In genomic region chr12:131796411-131796736, GRCh38 we compare ENCODE assay signal across 18 cellular contexts. TPM values are rescaled to one million over a fixed set of nuclear protein-coding genes. Genes with fewer than 3 reads are reported as not detected.
DNase-seq lines count a peak whose midpoint lies in the region; ATAC-seq, FAIRE-seq and TF ChIP-seq lines count a peak whose summit lies in the region.
"Had no signal": no experiment of that assay in that cellular context is flagged by ENCODE, and none has a peak within 500 bp of the region (broad histone marks: within the 10 kb centered on the region; RNA-seq: fewer than 3 reads in every experiment).

No MANE protein-coding gene starts in this region.

- no peak overlapping the region for H2BK15ac ChIP-seq in H1 (ENCODE audit: low read length)

- FAIRE-seq in H1 (lab: Jason Lieb, UNC) = no peak

- no peak overlapping the region for H4K8ac ChIP-seq in H1 (ENCODE audit: extremely low read depth, insufficient read depth, low read length)

- H3K79me2 ChIP-seq in H1 (ENCODE audit: control insufficient read depth in 1 of 2, insufficient read depth in 2 of 2, low read length in 2 of 2) = no peaks in the 10 kb centered on the region
- H3K79me2 ChIP-seq in neural progenitor cell (ENCODE audit: low read depth) = no peaks in the 10 kb centered on the region

- H3K27ac Mint-ChIP-seq in neural progenitor cell = peak overlapping the region; percentile 79

- H3K4ac ChIP-seq in H1 (replicated peaks; ENCODE audit: insufficient read length, low read depth, low read length) = peak overlapping the region; percentile 6

- H2BK120ac ChIP-seq in H1 (replicated peaks; ENCODE audit: low read depth, low read length) = no peak overlapping the region

- H3K9ac ChIP-seq in BLaER1 treated with 17β-estradiol and CSF1 and Interleukin-3, amounts not matched to agents 10 nM and 100 nM = peak overlapping the region in 5 of 11 experiments; percentile 11 to 56 (median 41); a peak in 4 of 22 replicates
- H3K9ac ChIP-seq in HUES64 (ENCODE audit: low read depth, low read length) (no peak overlapping the region), H1 (replicated peaks in 1 of 4; ENCODE audit: extremely low read depth in 1 of 4, low read depth in 3 of 4, low read length in 3 of 4) (no peak overlapping the region), neural progenitor cell (no peak overlapping the region)

- CTCF ChIA-PET in H1 (lab: Charles Lee; ENCODE audit: partially characterized antibody) = interaction anchor here (0.9 to 3.0 kb wide), 14 partner anchors 10 to 898 kb away, joined by 3 to 24 read pairs (median 4); no protein-coding TSS in a partner anchor

- 0 out of 2 replicates have a peak overlapping the region, but pooled peaks have one; percentile 71 for H2BK12ac ChIP-seq in H1 (ENCODE audit: low read depth, low read length)

- H4K91ac ChIP-seq in H1 (replicated peaks; ENCODE audit: insufficient read length, low read length) = peak overlapping the region; percentile 69

- H3K4me1 Mint-ChIP-seq in neural progenitor cell = peaks cover 6% of the 10 kb centered on the region

- H3K27me3 Mint-ChIP-seq in neural progenitor cell (ENCODE audit: insufficient read depth, low read depth) = peaks cover 2% of the 10 kb centered on the region
- H3K27me3 Mint-ChIP-seq: CD4-positive, alpha-beta memory T cell had no signal

- peaks cover 45 to 81% (median 68%) of the 10 kb centered on the region in 11 experiments for H3K36me3 ChIP-seq in BLaER1 treated with 17β-estradiol and CSF1 and Interleukin-3, amounts not matched to agents 10 nM and 100 nM
- H3K36me3 ChIP-seq in HUES64 (ENCODE audit: insufficient read depth, low read length) (peaks cover 27% of the 10 kb centered on the region), H1 (ENCODE audit: control insufficient read depth in 2 of 4, insufficient read depth in 4 of 4, low read length in 3 of 4) (peaks cover 2 to 16% (median 13%) of the 10 kb centered on the region in 4 experiments; a peak in 7 of 8 replicates), neural progenitor cell (no peaks in the 10 kb centered on the region)

- TF ChIP-seq EP300 in H1 (IDR thresholded peaks at IDR 0.05; ENCODE audit: borderline replicate concordance in 1 of 2, low read depth in 2 of 2, low read length in 2 of 2) = no peak

- no peak overlapping the region for H3K14ac ChIP-seq in H1 (ENCODE audit: insufficient read length)

- TF ChIP-seq CTCF in H1 (IDR thresholded peaks at IDR 0.05; ENCODE audit: control extremely low read depth in 1 of 3, insufficient read depth in 1 of 3, low read depth in 1 of 3, low read length in 3 of 3) = no peak
- TF ChIP-seq CTCF in neural progenitor cell (IDR thresholded peaks at IDR 0.05) = no peak
- TF ChIP-seq CTCF in omental fat pad (IDR thresholded peaks at IDR 0.05) = no peak

- no peaks in the 10 kb centered on the region for H3K9me3 Mint-ChIP-seq in neural progenitor cell

- no peak overlapping the region for H3K4me3 Mint-ChIP-seq in neural progenitor cell
- H3K4me3 Mint-ChIP-seq: CD4-positive, alpha-beta memory T cell had no signal

- no peak overlapping the region for H4K5ac ChIP-seq in H1 (ENCODE audit: insufficient read length, low read depth, low read length)

- POLR2A ChIA-PET in H1 (lab: Charles Lee; ENCODE audit: partially characterized antibody) = interaction anchor here (1.1 to 2.7 kb wide), 3 partner anchors 10 to 20 kb away, joined by 3 to 13 read pairs (median 3); no protein-coding TSS in a partner anchor

- DNase-seq in H1 (ENCODE audit: low read depth in 1 of 2, low spot score in 2 of 2) (no peak), neural progenitor cell (ENCODE audit: low spot score) (no peak), DMS 273 (lab: John Stamatoyannopoulos, UW; ENCODE audit: unreplicated experiment) (no peak), omental fat pad (ENCODE audit: low spot score) (no peak), foreskin melanocyte (no peak)
- DNase-seq in stimulated activated CD4-positive, alpha-beta T cell treated with anti-CD3 and anti-CD28 coated beads, Interleukin-4, amount 100 ng/mL, for 1 hour = no peak
- DNase-seq: CD4-positive, alpha-beta memory T cell; DMS79; NCI-H1930; NCI-H2171; NCI-H446 treated with DMSO at 0.1 percent for 48 hours; NCI-H748 treated with DMSO at 0.1 percent for 48 hours; PC-3 had no signal

- H2BK20ac ChIP-seq in H1 (ENCODE audit: low read length) = no peak overlapping the region

- no peak overlapping the region for H3K18ac ChIP-seq in H1 (ENCODE audit: extremely low read depth, low read length)

- no peak for ATAC-seq in omental fat pad (ENCODE audit: low FRiP score)
- ATAC-seq: PC-3 had no signal

- no peak overlapping the region for H2AFZ ChIP-seq in H1 (ENCODE audit: low read length)
- H2AFZ ChIP-seq in neural progenitor cell (replicated peaks) = no peak overlapping the region

- H2AK5ac ChIP-seq in H1 (ENCODE audit: low read depth, low read length) = no peak overlapping the region

- peaks cover 15% of the 10 kb centered on the region for H3F3A ChIP-seq in neural progenitor cell (ENCODE audit: low read depth)

- no peaks in the 10 kb centered on the region; a peak in 2 of 22 replicates for H3K9me3 ChIP-seq in BLaER1 treated with 17β-estradiol and CSF1 and Interleukin-3, amounts not matched to agents 10 nM and 100 nM (replicated peaks in 1 of 11)
- H3K9me3 ChIP-seq in HUES64 (ENCODE audit: insufficient read depth, low read depth, low read length) (no peaks in the 10 kb centered on the region), H1 (ENCODE audit: insufficient read depth in 2 of 2, low read depth in 1 of 2, low read length in 1 of 2) (no peaks in the 10 kb centered on the region; a peak in 1 of 4 replicates), neural progenitor cell (ENCODE audit: low read depth) (no peaks in the 10 kb centered on the region)
- H3K9me3 ChIP-seq: HAP-1, SJSA1 had no signal

- peak overlapping the region in 5 of 11 experiments; percentile 8 to 63 (median 42); a peak in 7 of 22 replicates for H3K27ac ChIP-seq in BLaER1 treated with 17β-estradiol and CSF1 and Interleukin-3, amounts not matched to agents 10 nM and 100 nM
- H3K27ac ChIP-seq in HUES64 (ENCODE audit: low read depth, low read length) = peak overlapping the region; percentile 66
- H3K27ac ChIP-seq in H1 (ENCODE audit: low read depth, low read length) = peak overlapping the region; percentile 31; the same call in 1 of the 2 replicates
- no peak overlapping the region for H3K27ac ChIP-seq in neural progenitor cell
- H3K27ac ChIP-seq: RWPE1, SJSA1 had no signal

- H4K20me1 ChIP-seq in BLaER1 treated with 17β-estradiol and CSF1 and Interleukin-3, amounts not matched to agents 10 nM and 100 nM = peaks cover 0 to 83% (median 32%) of the 10 kb centered on the region in 11 experiments; a peak in 14 of 22 replicates
- H4K20me1 ChIP-seq in H1 (replicated peaks in 1 of 2; ENCODE audit: control insufficient read depth in 1 of 2, insufficient read depth in 2 of 2, low read length in 2 of 2) (no peaks in the 10 kb centered on the region), neural progenitor cell (ENCODE audit: low read depth) (no peaks in the 10 kb centered on the region)

- peak overlapping the region; percentile 79; the same call in 1 of the 2 replicates for H2BK5ac ChIP-seq in H1 (ENCODE audit: low read depth, low read length)

- peak overlapping the region in 10 of 11 experiments; percentile 39 to 95 (median 86); a peak in 19 of 22 replicates for H3K4me2 ChIP-seq in BLaER1 treated with 17β-estradiol and CSF1 and Interleukin-3, amounts not matched to agents 10 nM and 100 nM
- H3K4me2 ChIP-seq in H1 (ENCODE audit: insufficient read depth in 1 of 2, low read depth in 2 of 2, low read length in 2 of 2) = peak overlapping the region; percentile 28 to 39; a peak in 2 of 4 replicates
- no peak overlapping the region for H3K4me2 ChIP-seq in neural progenitor cell

- H3K56ac ChIP-seq in H1 (replicated peaks; ENCODE audit: insufficient read length, low read depth, low read length) = no peak overlapping the region

- no peak for TF ChIP-seq RAD21 in H1 (IDR thresholded peaks at IDR 0.05 in 1 of 2, conservative IDR thresholded peaks at IDR 0.05 in 1 of 2; ENCODE audit: low read depth in 2 of 2, low read length in 2 of 2)

- peaks cover 14% of the 10 kb centered on the region for H3K36me3 Mint-ChIP-seq in neural progenitor cell

- TF ChIP-seq POLR2A in H1 (IDR thresholded peaks at IDR 0.05; ENCODE audit: control extremely low read depth in 1 of 2, low read depth in 2 of 2, low read length in 2 of 2) = no peak

- H3K27me3 ChIP-seq in BLaER1 treated with 17β-estradiol and CSF1 and Interleukin-3, amounts not matched to agents 10 nM and 100 nM = no peaks in the 10 kb centered on the region
- no peaks in the 10 kb centered on the region for H3K27me3 ChIP-seq in HUES64 (ENCODE audit: insufficient read depth, low read length)
- H3K27me3 ChIP-seq in H1 (replicated peaks in 1 of 4; ENCODE audit: control insufficient read depth in 3 of 4, extremely low read depth in 1 of 4, insufficient read depth in 3 of 4, low read length in 3 of 4) = no peaks in the 10 kb centered on the region
- H3K27me3 ChIP-seq in neural progenitor cell = no peaks in the 10 kb centered on the region
- H3K27me3 ChIP-seq: SJSA1 had no signal

- no peaks in the 10 kb centered on the region for H3K79me1 ChIP-seq in H1 (ENCODE audit: low read depth, low read length)

- peaks cover 29 to 83% (median 76%) of the 10 kb centered on the region in 10 experiments for H3K4me1 ChIP-seq in BLaER1 treated with 17β-estradiol and CSF1 and Interleukin-3, amounts not matched to agents 10 nM and 100 nM
- H3K4me1 ChIP-seq in HUES64 (ENCODE audit: insufficient read depth, low read length) (peaks cover 19% of the 10 kb centered on the region), H1 (replicated peaks in 1 of 4; ENCODE audit: control insufficient read depth in 3 of 4, insufficient read depth in 4 of 4, low read length in 3 of 4) (peaks cover 0 to 17% (median 12%) of the 10 kb centered on the region in 4 experiments; a peak in 6 of 7 replicates), neural progenitor cell (peaks cover 16% of the 10 kb centered on the region)
- H3K4me1 ChIP-seq: HAP-1, SJSA1 had no signal

- 93% methylated on average over 6 of the region's 6 CpGs for WGBS in HUES64
- WGBS in H1 (ENCODE audit: extremely low coverage in 1 of 2, insufficient coverage in 1 of 2, insufficient read length in 1 of 2, insufficient replicate concordance in 2 of 2, low coverage in 1 of 2, low lambda C conversion rate in 2 of 2, missing lambda C conversion rate in 1 of 2), 2 experiments = 95% methylated on average over 6 of the region's 6 CpGs; no CpG with 5 or more reads in 1 of the 2 experiments

- no peak overlapping the region; a peak in 1 of 20 replicates for H3K4me3 ChIP-seq in BLaER1 treated with 17β-estradiol and CSF1 and Interleukin-3, amounts not matched to agents 10 nM and 100 nM
- H3K4me3 ChIP-seq in HUES64 (ENCODE audit: low read length) = no peak overlapping the region
- no peak overlapping the region for H3K4me3 ChIP-seq in H1 (ENCODE audit: extremely low read depth in 1 of 4, insufficient read depth in 2 of 4, low read depth in 3 of 4, low read length in 4 of 4)
- H3K4me3 ChIP-seq in neural progenitor cell = no peak overlapping the region
- H3K4me3 ChIP-seq: HAP-1, SJSA1 had no signal

- H3K23me2 ChIP-seq in H1 (ENCODE audit: low read depth, low read length) = no peaks in the 10 kb centered on the region

- no peak overlapping the region for H3K23ac ChIP-seq in H1 (ENCODE audit: insufficient read length)

RNA-seq across cellular contexts. Expression of gene MMP17, which starts 31.8 kb away (rescaled TPM):
- 28.3 TPM for polyA plus RNA-seq in HUES64 (2013, experiment 1 of 2)
- polyA plus RNA-seq in HUES64 (2013, experiment 2 of 2) = 24.4 TPM
- total RNA-seq in H1 (2021; fragmentation: NEBNext Ultra II Directional; extraction: Animal tissue kit (Norgen Biotek cat#: 25700)) = 34.4 and 41.3 TPM in 2 replicates
- polyA plus RNA-seq in H1 (2011; rRNA removed) = 53.8 and 55.7 TPM in 2 replicates
- polyA plus RNA-seq in H1 (2011; cell fraction: cytosol; rRNA removed) = 44.7 TPM
- 141 TPM for polyA plus RNA-seq in H1 (2011; cell fraction: nucleus; rRNA removed)
- polyA plus RNA-seq in H1 (2012, experiment 1 of 2) = 22.5 to 51.9 TPM (median 46.7 TPM) in 4 replicates
- 23.0 TPM for polyA plus RNA-seq in H1 (2012, experiment 2 of 2)
- 35.2 TPM for polyA plus RNA-seq in H1 (2013, experiment 1 of 2)
- polyA plus RNA-seq in H1 (2013, experiment 2 of 2) = 33.5 TPM
- polyA minus RNA-seq in H1 (2011; rRNA and poly(A)+ RNA removed) = 17.4 and 19.1 TPM in 2 replicates
- 24.2 TPM for polyA minus RNA-seq in H1 (2011; cell fraction: cytosol; rRNA and poly(A)+ RNA removed)
- 47.2 TPM for polyA minus RNA-seq in H1 (2011; cell fraction: nucleus; rRNA and poly(A)+ RNA removed)
- total RNA-seq in neural progenitor cell (ENCODE audit: low replicate concordance) (2.1 and 7.1 TPM in 2 replicates), omental fat pad (10 to 100 TPM in 1 of 4 donors, 1 to 10 TPM in 3; 2.3 to 10.9 (median 3.0) TPM)
- polyA plus RNA-seq: CD4-positive, alpha-beta memory T cell had no signal
